ENCODE assay signal across 13 cellular contexts in the genomic region with DNA sequence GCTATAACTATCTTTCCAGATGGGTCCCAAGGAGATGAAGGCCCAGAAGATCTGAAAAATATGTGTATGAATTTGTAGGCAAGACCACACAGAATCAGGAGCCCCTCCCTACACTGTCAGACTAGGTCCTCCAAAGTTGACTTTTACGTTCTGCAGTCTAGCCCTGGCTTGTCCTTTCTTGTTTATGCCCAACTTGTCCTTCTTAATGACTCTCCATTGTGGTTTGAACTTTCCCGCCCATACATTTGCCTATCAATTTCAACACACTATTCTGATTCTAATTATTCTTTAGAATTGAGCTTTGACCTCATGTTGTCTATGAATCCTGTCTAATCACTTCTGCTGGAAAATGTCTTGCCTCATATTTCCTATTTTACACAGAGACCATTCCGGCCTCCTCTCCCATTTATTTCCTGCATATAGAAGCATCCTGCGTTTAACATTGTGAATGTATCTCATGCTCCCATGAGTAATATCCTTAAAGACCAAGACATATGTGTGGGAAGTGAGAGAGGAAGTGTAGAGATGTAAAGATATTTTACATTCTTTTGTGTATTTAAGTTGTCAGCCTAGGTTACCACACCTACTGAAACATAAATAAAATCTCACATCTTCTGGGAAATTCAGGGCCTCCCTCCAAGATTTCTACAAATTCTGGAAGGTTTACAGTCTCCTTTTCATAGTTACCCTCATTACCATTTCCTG.
DNase-seq lines count a peak whose midpoint lies in the region; ATAC-seq and TF ChIP-seq lines count a peak whose summit lies in the region.
"Had no signal": no experiment of that assay in that cellular context is flagged by ENCODE, and none has a peak within 500 bp of the region (broad histone marks: within the 10 kb centered on the region; RNA-seq: fewer than 3 reads in every experiment).

No MANE protein-coding gene starts in this region.

- in situ Hi-C loops in IMR-90 (cut with MboI; ENCODE audit: low sequenced_read_pairs) = no loop called here

- H3K4me3 Mint-ChIP-seq in chondrocyte (ENCODE audit: unreplicated experiment) = no peak overlapping the region
- no peak overlapping the region for H3K4me3 Mint-ChIP-seq in nephron
- H3K4me3 Mint-ChIP-seq in progenitor cell of endocrine pancreas (ENCODE audit: low read depth) = no peak overlapping the region

- no peak overlapping the region for H3K23ac ChIP-seq in IMR-90 (ENCODE audit: low read depth, low read length)

- peak overlapping the region; percentile 33; the same call in 1 of the 2 replicates for H3K18ac ChIP-seq in IMR-90 (ENCODE audit: low read depth, low read length)

- ATAC-seq in IMR-90 (ENCODE audit: low read depth) = no peak

- TF ChIP-seq RAD21 in IMR-90 (IDR thresholded peaks at IDR 0.05; ENCODE audit: low read length) = no peak

- H3K4ac ChIP-seq in IMR-90 (ENCODE audit: low read depth, low read length) = peak overlapping the region; percentile 7

- no peak overlapping the region for H3K56ac ChIP-seq in IMR-90 (ENCODE audit: extremely low read depth, insufficient read depth, low read length)

- H3K4me2 ChIP-seq in IMR-90 (ENCODE audit: low read depth, low read length) = no peak overlapping the region

- H4K8ac ChIP-seq in IMR-90 (ENCODE audit: low read depth in 2 of 2, low read length in 2 of 2) = peak overlapping the region in 1 of 2 experiments; percentile 63; a peak in 1 of 4 replicates

- H3K9ac ChIP-seq in IMR-90 (ENCODE audit: low read depth, low read length) = no peak overlapping the region

- peak; percentile 38 for DNase-seq in EH (ENCODE audit: low read depth)
- peak; percentile 38 for DNase-seq in IMR-90
- DNase-seq in chondrocyte (ENCODE audit: low spot score) = no peak
- DNase-seq in NCI-H2107 (lab: John Stamatoyannopoulos, UW) = no peak
- DNase-seq in effector CD4-positive, alpha-beta T cell = no peak
- no peak for DNase-seq in progenitor cell of endocrine pancreas (ENCODE audit: low spot score, unreplicated experiment)
- no peak for DNase-seq in DMS114 treated with DMSO at 0.1 percent for 48 hours (lab: John Stamatoyannopoulos, UW; ENCODE audit: unreplicated experiment)
- DNase-seq: activated T-cell treated with anti-CD3 and anti-CD28 coated beads, Interleukin-2, amount 50 U/mL, for 48 hours; AML-193; foreskin melanocyte; Karpas-422; NCI-H187 had no signal

- H4K5ac ChIP-seq in IMR-90 (ENCODE audit: low read depth, low read length) = no peak overlapping the region; the same call in 1 of the 2 replicates

- no peaks in the 10 kb centered on the region for H3K9me3 ChIP-seq in IMR-90 (ENCODE audit: control insufficient read depth, insufficient read depth, low read length)

- H4K20me1 ChIP-seq in IMR-90 (ENCODE audit: insufficient read depth, low read length) = no peaks in the 10 kb centered on the region

- POLR2A ChIA-PET in IMR-90 (lab: Charles Lee; ENCODE audit: unreplicated experiment) = no interaction called here

- peaks cover 6% of the 10 kb centered on the region for H3K4me1 ChIP-seq in IMR-90 (ENCODE audit: control insufficient read depth, insufficient read depth, low read length)

- H2BK120ac ChIP-seq in IMR-90 (ENCODE audit: low read depth, low read length) = peak overlapping the region; percentile 22

- H3K27ac ChIP-seq in IMR-90 (ENCODE audit: insufficient read depth, low read length) = no peak overlapping the region

- TF ChIP-seq CTCF in IMR-90 (conservative IDR thresholded peaks at IDR 0.05; ENCODE audit: low read depth, low read length) = no peak
- no peak for TF ChIP-seq CTCF in chondrocyte (IDR thresholded peaks at IDR 0.05)
- no peak for TF ChIP-seq CTCF in nephron (IDR thresholded peaks at IDR 0.05; ENCODE audit: unreplicated experiment in 3 of 3)
- no peak for TF ChIP-seq CTCF in progenitor cell of endocrine pancreas (IDR thresholded peaks at IDR 0.05; ENCODE audit: unreplicated experiment)

- H3K4me1 Mint-ChIP-seq in chondrocyte (ENCODE audit: low read depth) (peaks cover 53% of the 10 kb centered on the region), nephron (peaks cover 42% of the 10 kb centered on the region), progenitor cell of endocrine pancreas (ENCODE audit: low read depth) (no peaks in the 10 kb centered on the region)

- H4K91ac ChIP-seq in IMR-90 (ENCODE audit: insufficient read depth, low read depth, low read length) = peak overlapping the region; percentile 27; the same call in 1 of the 2 replicates

- TF ChIP-seq POLR2A in IMR-90 (IDR thresholded peaks at IDR 0.05; ENCODE audit: low read depth, low read length) = no peak

- H3K9me3 Mint-ChIP-seq in chondrocyte (ENCODE audit: low read depth) (peaks cover 3% of the 10 kb centered on the region), nephron (no peaks in the 10 kb centered on the region), progenitor cell of endocrine pancreas (ENCODE audit: low read depth) (no peaks in the 10 kb centered on the region)

- H2BK5ac ChIP-seq in IMR-90 (ENCODE audit: low read depth, low read length, poor library complexity, severe bottlenecking) = peak overlapping the region; percentile 32

- H2AFZ ChIP-seq in IMR-90 (replicated peaks; ENCODE audit: low read length, poor library complexity) = no peak overlapping the region

- H3K79me1 ChIP-seq in IMR-90 (ENCODE audit: low read depth in 1 of 2, low read length in 2 of 2) = no peaks in the 10 kb centered on the region

- H3K9me1 ChIP-seq in IMR-90 (ENCODE audit: insufficient read depth, low read length) = peaks cover 10% of the 10 kb centered on the region; the same call in 1 of the 2 replicates

- no CpG with 5 or more reads among the region's 4 CpGs for WGBS in IMR-90 (ENCODE audit: extremely low coverage in 2 of 2, insufficient read length in 1 of 2), 2 experiments

- intact Hi-C loops in IMR-90 (cut with micrococcal nuclease) = no loop called here

- no peaks in the 10 kb centered on the region for H3K27me3 ChIP-seq in IMR-90 (ENCODE audit: control insufficient read depth, insufficient read depth, low read length)

- no TSS peak for BruUV-seq in IMR-90 (replicated peaks; lab: Mats Ljungman, UMichigan)

- H2AK5ac ChIP-seq in IMR-90 (ENCODE audit: low read depth, low read length) = peak overlapping the region; percentile 6; the same call in 1 of the 2 replicates

- peak overlapping the region; percentile 34 for H2BK20ac ChIP-seq in IMR-90 (ENCODE audit: low read depth, low read length)

- dilution Hi-C loops in IMR-90 (cut with HindIII; ENCODE audit: low sequenced_read_pairs, unreplicated experiment) = no loop called here

- H2BK15ac ChIP-seq in IMR-90 (ENCODE audit: low read depth, low read length) = peak overlapping the region; percentile 9; the same call in 1 of the 3 replicates

- H3K27me3 Mint-ChIP-seq in chondrocyte (ENCODE audit: low read depth) (no peaks in the 10 kb centered on the region), nephron (ENCODE audit: low read depth) (no peaks in the 10 kb centered on the region), progenitor cell of endocrine pancreas (no peaks in the 10 kb centered on the region)

- H3K14ac ChIP-seq in IMR-90 (replicated peaks; ENCODE audit: low read depth, low read length) = peak overlapping the region; percentile 28; the same call in 1 of the 2 replicates

- no peak overlapping the region for H3K4me3 ChIP-seq in IMR-90 (ENCODE audit: insufficient read depth, low read depth, low read length)

- CTCF ChIA-PET in IMR-90 (lab: Yijun Ruan, JAX) = no interaction called here

- no peaks in the 10 kb centered on the region for H3K36me3 Mint-ChIP-seq in chondrocyte (ENCODE audit: low read depth)
- H3K36me3 Mint-ChIP-seq in nephron (ENCODE audit: low read depth) = no peaks in the 10 kb centered on the region
- peaks cover 7% of the 10 kb centered on the region for H3K36me3 Mint-ChIP-seq in progenitor cell of endocrine pancreas (ENCODE audit: insufficient read depth)

- H3K27ac Mint-ChIP-seq in chondrocyte (ENCODE audit: unreplicated experiment) (peak overlapping the region; percentile 43), nephron (peak overlapping the region; percentile 14 to 75 (median 73)), progenitor cell of endocrine pancreas (no peak overlapping the region)

- no peaks in the 10 kb centered on the region for H3K36me3 ChIP-seq in IMR-90 (ENCODE audit: control insufficient read depth, insufficient read depth, low read length)

- H2AK9ac ChIP-seq in IMR-90 (replicated peaks; ENCODE audit: low read depth, low read length, poor library complexity) = no peak overlapping the region

TF ChIP-seq in IMR-90, 13 proteins besides CTCF, POLR2A, EP300 and RAD21 (continues in another document):
- TF ChIP-seq BHLHE40 (IDR thresholded peaks at IDR 0.05; ENCODE audit: low read depth, low read length) (no peak), MAFK (IDR thresholded peaks at IDR 0.05; ENCODE audit: low read depth, low read length) (no peak), NFE2L2 (IDR thresholded peaks at IDR 0.05; ENCODE audit: low read depth, low read length) (no peak), SMC3 (IDR thresholded peaks at IDR 0.05; ENCODE audit: low read depth, low read length) (no peak), MAZ (IDR thresholded peaks at IDR 0.05; ENCODE audit: borderline replicate concordance, low read depth, low read length) (no peak), RCOR1 (IDR thresholded peaks at IDR 0.05; ENCODE audit: insufficient replicate concordance, low read length) (no peak), MXI1 (IDR thresholded peaks at IDR 0.05; ENCODE audit: borderline replicate concordance, low read depth, low read length) (no peak), FOS (IDR thresholded peaks at IDR 0.05; ENCODE audit: low read depth, low read length) (no peak), CEBPB (IDR thresholded peaks at IDR 0.05; ENCODE audit: low read depth, low read length) (no peak), RFX5 (IDR thresholded peaks at IDR 0.05; ENCODE audit: low read depth, low read length) (no peak), CHD1 (IDR thresholded peaks at IDR 0.05; ENCODE audit: low read depth, low read length) (no peak)
- TF ChIP-seq, protein P1, sequence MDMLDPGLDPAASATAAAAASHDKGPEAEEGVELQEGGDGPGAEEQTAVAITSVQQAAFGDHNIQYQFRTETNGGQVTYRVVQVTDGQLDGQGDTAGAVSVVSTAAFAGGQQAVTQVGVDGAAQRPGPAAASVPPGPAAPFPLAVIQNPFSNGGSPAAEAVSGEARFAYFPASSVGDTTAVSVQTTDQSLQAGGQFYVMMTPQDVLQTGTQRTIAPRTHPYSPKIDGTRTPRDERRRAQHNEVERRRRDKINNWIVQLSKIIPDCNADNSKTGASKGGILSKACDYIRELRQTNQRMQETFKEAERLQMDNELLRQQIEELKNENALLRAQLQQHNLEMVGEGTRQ (IDR thresholded peaks at IDR 0.05; ENCODE audit: low read depth, low read length) = no peak

Comparison
In these comparisons a context has a peak if more than half of its experiments do, and no peak if none do; other contexts are left out.
1. DNase-seq: peak in EH (single experiment) and IMR-90 (single experiment); none in chondrocyte (single experiment), NCI-H2107 (single experiment), effector CD4-positive, alpha-beta T cell (single experiment), progenitor cell of endocrine pancreas (single experiment) and DMS114 treated with DMSO at 0.1 percent for 48 hours (single experiment).